In the genomic region with DNA sequence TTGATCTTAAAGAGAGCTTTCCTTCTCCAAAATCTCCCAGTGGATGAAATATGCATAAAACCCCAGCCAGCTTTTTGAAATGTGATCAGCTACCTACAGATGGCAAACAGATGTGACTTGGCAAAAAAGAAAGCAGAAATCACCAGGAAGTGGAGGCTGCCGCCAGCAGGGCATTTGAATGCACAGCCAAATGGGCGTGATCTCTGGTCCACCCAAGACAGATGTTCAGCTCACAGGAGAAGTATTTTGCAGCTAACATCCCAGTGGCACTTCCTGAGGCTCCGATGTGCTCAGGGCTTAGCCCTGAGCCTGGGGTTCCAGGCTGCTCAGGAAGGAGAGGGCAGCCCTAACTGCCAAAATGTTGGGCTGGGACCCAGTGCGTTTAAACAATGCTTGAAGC, we compare ENCODE assay signal across 8 cellular contexts.
A peak's percentile ranks its signal among the peaks of the same experiment; 100 is the strongest.
DNase-seq lines count a peak whose midpoint lies in the region; ATAC-seq and TF ChIP-seq lines count a peak whose summit lies in the region.

No MANE protein-coding gene starts in this region.

- DNase-seq in Right ventricle myocardium superior: no peak
- no peak for DNase-seq in right atrium auricular region (ENCODE audit: low spot score)
- DNase-seq in NCI-H1694 treated with DMSO at 0.1 percent for 48 hours (lab: John Stamatoyannopoulos, UW): peak; percentile 96
- DNase-seq in dedifferentiated amniotic fluid mesenchymal stem cell (ENCODE audit: extremely low spot score): peak; percentile 78
- DNase-seq in vagina (ENCODE audit: extremely low spot score in 2 of 2): no peak
- DNase-seq in activated CD4-positive, CD25-positive, alpha-beta regulatory T cell treated with anti-CD3 and anti-CD28 coated beads, Interleukin-2, amount 50 U/mL, for 72 hours: no peak

- H3K4me3 ChIP-seq in right atrium auricular region (no peak overlapping the region), vagina (no peak overlapping the region)

- no peaks in the 10 kb centered on the region for H3K9me3 ChIP-seq in right atrium auricular region
- no peaks in the 10 kb centered on the region for H3K9me3 ChIP-seq in vagina

- H3K4me1 ChIP-seq in right atrium auricular region (no peaks in the 10 kb centered on the region), vagina (peaks cover 11% of the 10 kb centered on the region)

- no peak for TF ChIP-seq CTCF in right atrium auricular region (IDR thresholded peaks at IDR 0.05)
- no peak for TF ChIP-seq CTCF in vagina (IDR thresholded peaks at IDR 0.05)

- TF ChIP-seq POLR2A in vagina (IDR thresholded peaks at IDR 0.05): no peak

- no peaks in the 10 kb centered on the region for H3K27me3 ChIP-seq in right atrium auricular region
- no peaks in the 10 kb centered on the region for H3K27me3 ChIP-seq in vagina

- H3K36me3 ChIP-seq in right atrium auricular region (peaks cover 10% of the 10 kb centered on the region), vagina (no peaks in the 10 kb centered on the region)

- intact Hi-C loops in Right ventricle myocardium superior (cut with DNase I): no loop called here
- intact Hi-C loops in vagina (cut with DNase I): no loop called here

- H3K27ac ChIP-seq in right atrium auricular region (no peak overlapping the region), vagina (peak overlapping the region; percentile 17)

- ATAC-seq in Right ventricle myocardium superior (ENCODE audit: poor library complexity): peak; percentile 64
- ATAC-seq in HG03521 (IDR thresholded peaks at IDR 0.05; ENCODE audit: unreplicated experiment): no peak
- ATAC-seq in HG02973 (IDR thresholded peaks at IDR 0.05; ENCODE audit: unreplicated experiment): no peak

Comparison
In these comparisons a context has a peak if more than half of its experiments do, and no peak if none do; other contexts are left out.
1. DNase-seq: peak in NCI-H1694 treated with DMSO at 0.1 percent for 48 hours (single experiment) and dedifferentiated amniotic fluid mesenchymal stem cell (single experiment); none in Right ventricle myocardium superior (single experiment), right atrium auricular region (single experiment), vagina (0 of 2) and activated CD4-positive, CD25-positive, alpha-beta regulatory T cell treated with anti-CD3 and anti-CD28 coated beads, Interleukin-2, amount 50 U/mL, for 72 hours (single experiment).